8 cellular contexts compared by ENCODE assay signal in genomic region chr11:75583710-75584658, GRCh38. TPM values are rescaled to one million over a fixed set of nuclear protein-coding genes. Genes with fewer than 3 reads are reported as not detected.
DNase-seq lines count a peak whose midpoint lies in the region; ATAC-seq, FAIRE-seq and TF ChIP-seq lines count a peak whose summit lies in the region.

No MANE protein-coding gene starts in this region.

- BruUV-seq in HepG2 (replicated peaks; lab: Mats Ljungman, UMichigan): no TSS peak

- H2AFZ ChIP-seq in HepG2 (ENCODE audit: low read length): no peak overlapping the region

- FAIRE-seq in HepG2 (lab: Jason Lieb, UNC): no peak

- H3K27ac Mint-ChIP-seq in CD8-positive, alpha-beta memory T cell: peak overlapping the region in 7 of 8 donors; percentile 50 to 80 (median 66)
- peak overlapping the region; percentile 33 to 84 for H3K27ac Mint-ChIP-seq in effector memory CD8-positive, alpha-beta T cell
- H3K27ac Mint-ChIP-seq in stimulated activated naive CD8-positive, alpha-beta T cell treated with anti-CD3 and anti-CD28 coated beads, Interleukin-15, Interleukin-2, amounts not matched to agents 100 ng/mL and 50 ng/mL, for 24 hours: peak overlapping the region; percentile 31

- no peaks in the 10 kb centered on the region for H4K20me1 ChIP-seq in HepG2 (ENCODE audit: insufficient read depth, low read length)

- no peaks in the 10 kb centered on the region for H3K9me3 Mint-ChIP-seq in CD8-positive, alpha-beta memory T cell
- no peaks in the 10 kb centered on the region for H3K9me3 Mint-ChIP-seq in effector memory CD8-positive, alpha-beta T cell
- H3K9me3 Mint-ChIP-seq in stimulated activated naive CD8-positive, alpha-beta T cell treated with anti-CD3 and anti-CD28 coated beads, Interleukin-15, Interleukin-2, amounts not matched to agents 100 ng/mL and 50 ng/mL, for 24 hours: no peaks in the 10 kb centered on the region

- in situ Hi-C loops in HepG2 (cut with HindIII; ENCODE audit: extremely low pct_ligation_motif_present, low pct_unique_long_range_greater_than_20kb): no loop called here

- TF ChIP-seq CTCF in HFF-Myc (IDR thresholded peaks at IDR 0.05; ENCODE audit: low read depth, low read length, missing control alignments) (no peak), HepG2 (CRISPR knock-in tag; IDR thresholded peaks at IDR 0.05) (no peak)

- no peak overlapping the region for H3K4me2 ChIP-seq in HepG2 (ENCODE audit: low read depth, low read length)

- no peaks in the 10 kb centered on the region for H3K9me3 ChIP-seq in CD8-positive, alpha-beta memory T cell (ENCODE audit: low read length)
- no peaks in the 10 kb centered on the region for H3K9me3 ChIP-seq in SJSA1 (replicated peaks)
- no peaks in the 10 kb centered on the region for H3K9me3 ChIP-seq in HepG2 (ENCODE audit: low read length)

- CTCF ChIA-PET in CD8-positive, alpha-beta memory T cell (lab: Charles Lee): interaction anchor here (0.6 kb wide), 1 partner anchor 8 kb away, joined by 3 read pairs; no protein-coding TSS in a partner anchor
- CTCF ChIA-PET in HepG2 (lab: Yijun Ruan, JAX; ENCODE audit: low intra/inter-chr PET ratio, low total read pairs): no interaction called here

- TF ChIP-seq EP300 in HepG2 (IDR thresholded peaks at IDR 0.05; ENCODE audit: low read depth in 2 of 2, low read length in 2 of 2) (no peak), HepG2 (CRISPR knock-in tag; IDR thresholded peaks at IDR 0.05; ENCODE audit: borderline replicate concordance) (no peak)

- H3K27me3 ChIP-seq in CD8-positive, alpha-beta memory T cell (ENCODE audit: insufficient read depth, low read length, poor library complexity, severe bottlenecking): no peaks in the 10 kb centered on the region
- H3K27me3 ChIP-seq in SJSA1 (replicated peaks) (no peaks in the 10 kb centered on the region), HepG2 (ENCODE audit: control insufficient read depth in 1 of 2, insufficient read depth in 2 of 2, low read length in 2 of 2) (peaks cover 0 to 10% of the 10 kb centered on the region in 2 experiments; a peak in 3 of 5 replicates)

- TF ChIP-seq RAD21 in HepG2 (CRISPR knock-in tag; IDR thresholded peaks at IDR 0.05): no peak

- no peak overlapping the region for H3K9ac ChIP-seq in HepG2 (ENCODE audit: insufficient read depth, low read depth, low read length)

- peaks cover 0 to 5% (median 0%) of the 10 kb centered on the region in 3 donors for H3K36me3 Mint-ChIP-seq in CD8-positive, alpha-beta memory T cell
- H3K36me3 Mint-ChIP-seq in effector memory CD8-positive, alpha-beta T cell (ENCODE audit: insufficient read depth): no peaks in the 10 kb centered on the region
- no peaks in the 10 kb centered on the region for H3K36me3 Mint-ChIP-seq in stimulated activated naive CD8-positive, alpha-beta T cell treated with anti-CD3 and anti-CD28 coated beads, Interleukin-15, Interleukin-2, amounts not matched to agents 100 ng/mL and 50 ng/mL, for 24 hours (ENCODE audit: low read depth)

- no peak for DNase-seq in CD8-positive, alpha-beta memory T cell
- no peak for DNase-seq in HFF-Myc (ENCODE audit: extremely low read depth, low read depth)
- no peak for DNase-seq in SJSA1 (ENCODE audit: low read depth in 1 of 2, low spot score in 2 of 2)
- no peak for DNase-seq in effector memory CD8-positive, alpha-beta T cell
- no peak for DNase-seq in HepG2 (ENCODE audit: low spot score)

- peaks cover 8% of the 10 kb centered on the region for H3K4me1 ChIP-seq in CD8-positive, alpha-beta memory T cell (ENCODE audit: insufficient read depth, low read length)
- peaks cover 8% of the 10 kb centered on the region for H3K4me1 ChIP-seq in SJSA1 (replicated peaks)
- peaks cover 32% of the 10 kb centered on the region for H3K4me1 ChIP-seq in HepG2 (ENCODE audit: insufficient read depth, low read length)

- peak overlapping the region; percentile 47 for H3K27ac ChIP-seq in CD8-positive, alpha-beta memory T cell (ENCODE audit: low read depth, low read length)
- H3K27ac ChIP-seq in SJSA1 (peak overlapping the region; percentile 71), HepG2 (ENCODE audit: extremely low read length, insufficient read depth, low read length) (no peak overlapping the region)

- no peaks in the 10 kb centered on the region for H3K79me2 ChIP-seq in HepG2 (ENCODE audit: insufficient read depth, low read length)

- H3K4me3 Mint-ChIP-seq in CD8-positive, alpha-beta memory T cell: peak overlapping the region; percentile 58 to 90 (median 82)
- H3K4me3 Mint-ChIP-seq in effector memory CD8-positive, alpha-beta T cell: peak overlapping the region; percentile 80 to 85
- peak overlapping the region; percentile 73 for H3K4me3 Mint-ChIP-seq in stimulated activated naive CD8-positive, alpha-beta T cell treated with anti-CD3 and anti-CD28 coated beads, Interleukin-15, Interleukin-2, amounts not matched to agents 100 ng/mL and 50 ng/mL, for 24 hours

- H3K4me1 Mint-ChIP-seq in CD8-positive, alpha-beta memory T cell: peaks cover 11 to 19% (median 13%) of the 10 kb centered on the region in 3 donors
- H3K4me1 Mint-ChIP-seq in effector memory CD8-positive, alpha-beta T cell (ENCODE audit: low read depth in 2 of 2): peaks cover 13 to 15% of the 10 kb centered on the region in 2 donors
- peaks cover 20% of the 10 kb centered on the region for H3K4me1 Mint-ChIP-seq in stimulated activated naive CD8-positive, alpha-beta T cell treated with anti-CD3 and anti-CD28 coated beads, Interleukin-15, Interleukin-2, amounts not matched to agents 100 ng/mL and 50 ng/mL, for 24 hours (ENCODE audit: low read depth)

- no peak for TF ChIP-seq POLR2A in HepG2 (IDR thresholded peaks at IDR 0.05; ENCODE audit: insufficient read depth in 1 of 2, low read depth in 2 of 2, low read length in 2 of 2)

- peak overlapping the region; percentile 83 for H3K4me3 ChIP-seq in CD8-positive, alpha-beta memory T cell (ENCODE audit: low read length)
- peak overlapping the region; percentile 54 for H3K4me3 ChIP-seq in HFF-Myc (replicated peaks; ENCODE audit: low read depth, low read length)
- peak overlapping the region; percentile 67 for H3K4me3 ChIP-seq in SJSA1
- H3K4me3 ChIP-seq in HepG2 (replicated peaks in 1 of 3; ENCODE audit: insufficient read depth in 1 of 3, low read depth in 2 of 3, low read length in 3 of 3): no peak overlapping the region

- intact Hi-C loops in HepG2 (cut with micrococcal nuclease; ENCODE audit: unreplicated experiment): no loop called here

- POLR2A ChIA-PET in CD8-positive, alpha-beta memory T cell (lab: Charles Lee): no interaction called here
- POLR2A ChIA-PET in HepG2 (lab: Yijun Ruan, JAX): interaction anchor here (1.3 kb wide), 1 partner anchor 14 kb away, joined by 4 read pairs; no protein-coding TSS in a partner anchor

- no peak for ATAC-seq in effector memory CD8-positive, alpha-beta T cell (replicated peaks)
- ATAC-seq in HepG2: no peak
- no peak for ATAC-seq in GM18867 (IDR thresholded peaks at IDR 0.05; ENCODE audit: unreplicated experiment)
- no peak for ATAC-seq in HG03175 (IDR thresholded peaks at IDR 0.05; ENCODE audit: unreplicated experiment)

- WGBS in HepG2 (ENCODE audit: low lambda C conversion rate): 72% methylated on average over 31 of the region's 42 CpGs

- peaks cover 0 to 11% of the 10 kb centered on the region in 2 donors for H3K27me3 Mint-ChIP-seq in CD8-positive, alpha-beta memory T cell
- peaks cover 0 to 17% of the 10 kb centered on the region in 2 donors for H3K27me3 Mint-ChIP-seq in effector memory CD8-positive, alpha-beta T cell
- no peaks in the 10 kb centered on the region for H3K27me3 Mint-ChIP-seq in stimulated activated naive CD8-positive, alpha-beta T cell treated with anti-CD3 and anti-CD28 coated beads, Interleukin-15, Interleukin-2, amounts not matched to agents 100 ng/mL and 50 ng/mL, for 24 hours

- no peaks in the 10 kb centered on the region for H3K36me3 ChIP-seq in CD8-positive, alpha-beta memory T cell (ENCODE audit: insufficient read depth, low read length)
- H3K36me3 ChIP-seq in SJSA1 (peaks cover 3% of the 10 kb centered on the region; the same call in 1 of the 2 replicates), HepG2 (replicated peaks in 1 of 2; ENCODE audit: control insufficient read depth in 1 of 2, insufficient read depth in 2 of 2, low read length in 2 of 2) (no peaks in the 10 kb centered on the region)

RNA-seq across cellular contexts. Expression of gene SERPINH1, which starts 21.9 kb away (rescaled TPM):
- 10 to 100 TPM; 20.7 to 21.1 TPM for total RNA-seq in CD8-positive, alpha-beta memory T cell
- polyA plus RNA-seq in CD8-positive, alpha-beta memory T cell: 8.4 TPM
- total RNA-seq in SJSA1 (2014; rRNA removed; shearing (Covaris generic)): 638 and 816 TPM in 2 replicates
- total RNA-seq in HepG2 (2016; rRNA removed; fragmentation: Illumina TruSeq; extraction: Trizol): 31.3 and 83.8 TPM in 2 replicates
- total RNA-seq in HepG2 (2016; cell fraction: cytosol; rRNA removed; fragmentation: Illumina TruSeq; extraction: Trizol; ENCODE audit: low read depth): 10.9 and 11.9 TPM in 2 replicates
- total RNA-seq in HepG2 (2016; cell fraction: insoluble cytoplasmic fraction; rRNA removed; fragmentation: Illumina TruSeq; extraction: Trizol): 27.2 and 84.9 TPM in 2 replicates
- 21.3 and 21.4 TPM in 2 replicates for total RNA-seq in HepG2 (2016; cell fraction: membrane; rRNA removed; fragmentation: Illumina TruSeq; extraction: Trizol)
- 63.4 and 80.5 TPM in 2 replicates for total RNA-seq in HepG2 (2016; cell fraction: nucleus; rRNA removed; fragmentation: Illumina TruSeq; extraction: Trizol)
- polyA plus RNA-seq in HepG2 (2011; rRNA removed): 83.6 and 101 TPM in 2 replicates
- polyA plus RNA-seq in HepG2 (2011; cell fraction: cytosol; rRNA removed): 50.5 and 96.5 TPM in 2 replicates
- polyA plus RNA-seq in HepG2 (2011; cell fraction: nucleus; rRNA removed): 91.5 and 110 TPM in 2 replicates
- 46.1 and 57.3 TPM in 2 replicates for polyA plus RNA-seq in HepG2 (2012)
- 8.9 and 11.1 TPM in 2 replicates for polyA plus RNA-seq in HepG2 (2016; cell fraction: cytosol; fragmentation: Illumina TruSeq; extraction: Trizol; ENCODE audit: low read depth)
- 30.8 and 35.3 TPM in 2 replicates for polyA plus RNA-seq in HepG2 (2016; cell fraction: insoluble cytoplasmic fraction; fragmentation: Illumina TruSeq; extraction: Trizol; ENCODE audit: low read depth)
- polyA plus RNA-seq in HepG2 (2016; cell fraction: membrane; fragmentation: Illumina TruSeq; extraction: Trizol; ENCODE audit: low read depth): 15.5 and 16.1 TPM in 2 replicates
- 114 and 127 TPM in 2 replicates for polyA plus RNA-seq in HepG2 (2016; cell fraction: nucleus; fragmentation: Illumina TruSeq; extraction: Trizol; ENCODE audit: insufficient read depth, low read depth)
- 129 and 168 TPM in 2 replicates for polyA minus RNA-seq in HepG2 (2011; rRNA and poly(A)+ RNA removed; ENCODE audit: low replicate concordance)
- polyA minus RNA-seq in HepG2 (2011; cell fraction: cytosol; rRNA and poly(A)+ RNA removed): 52.3 and 73.2 TPM in 2 replicates
- polyA minus RNA-seq in HepG2 (2011; cell fraction: nucleus; rRNA and poly(A)+ RNA removed): 20.1 and 27.8 TPM in 2 replicates

RNA-seq across cellular contexts. Expression of gene GDPD5, which starts 58.2 kb away (rescaled TPM):
- total RNA-seq in CD8-positive, alpha-beta memory T cell: 1 to 10 TPM; 8.9 to 9.1 TPM
- polyA plus RNA-seq in CD8-positive, alpha-beta memory T cell: 10.4 TPM
- 2.5 and 4.9 TPM in 2 replicates for total RNA-seq in SJSA1 (2014; rRNA removed; shearing (Covaris generic))
- total RNA-seq in HepG2 (2016; rRNA removed; fragmentation: Illumina TruSeq; extraction: Trizol): 35.8 and 67.5 TPM in 2 replicates
- 24.1 and 26.9 TPM in 2 replicates for total RNA-seq in HepG2 (2016; cell fraction: cytosol; rRNA removed; fragmentation: Illumina TruSeq; extraction: Trizol; ENCODE audit: low read depth)
- 31.0 and 63.9 TPM in 2 replicates for total RNA-seq in HepG2 (2016; cell fraction: insoluble cytoplasmic fraction; rRNA removed; fragmentation: Illumina TruSeq; extraction: Trizol)
- total RNA-seq in HepG2 (2016; cell fraction: membrane; rRNA removed; fragmentation: Illumina TruSeq; extraction: Trizol): 48.4 and 52.8 TPM in 2 replicates
- total RNA-seq in HepG2 (2016; cell fraction: nucleus; rRNA removed; fragmentation: Illumina TruSeq; extraction: Trizol): 82.9 and 86.5 TPM in 2 replicates
- 55.0 and 55.2 TPM in 2 replicates for polyA plus RNA-seq in HepG2 (2011; rRNA removed)
- polyA plus RNA-seq in HepG2 (2011; cell fraction: cytosol; rRNA removed): 19.4 and 33.8 TPM in 2 replicates
- polyA plus RNA-seq in HepG2 (2011; cell fraction: nucleus; rRNA removed): 229 and 337 TPM in 2 replicates
- 36.3 and 37.7 TPM in 2 replicates for polyA plus RNA-seq in HepG2 (2012)
- 14.1 and 14.2 TPM in 2 replicates for polyA plus RNA-seq in HepG2 (2016; cell fraction: cytosol; fragmentation: Illumina TruSeq; extraction: Trizol; ENCODE audit: low read depth)
- 33.8 and 39.1 TPM in 2 replicates for polyA plus RNA-seq in HepG2 (2016; cell fraction: insoluble cytoplasmic fraction; fragmentation: Illumina TruSeq; extraction: Trizol; ENCODE audit: low read depth)
- 33.4 and 35.7 TPM in 2 replicates for polyA plus RNA-seq in HepG2 (2016; cell fraction: membrane; fragmentation: Illumina TruSeq; extraction: Trizol; ENCODE audit: low read depth)
- polyA plus RNA-seq in HepG2 (2016; cell fraction: nucleus; fragmentation: Illumina TruSeq; extraction: Trizol; ENCODE audit: insufficient read depth, low read depth): 217 and 242 TPM in 2 replicates
- 39.6 and 88.9 TPM in 2 replicates for polyA minus RNA-seq in HepG2 (2011; rRNA and poly(A)+ RNA removed; ENCODE audit: low replicate concordance)
- 23.0 and 24.3 TPM in 2 replicates for polyA minus RNA-seq in HepG2 (2011; cell fraction: cytosol; rRNA and poly(A)+ RNA removed)
- polyA minus RNA-seq in HepG2 (2011; cell fraction: nucleus; rRNA and poly(A)+ RNA removed): 51.5 and 67.3 TPM in 2 replicates

Comparison
In these comparisons a context has a peak if more than half of its experiments do, and no peak if none do; other contexts are left out.
1. H3K4me3 ChIP-seq: peak in CD8-positive, alpha-beta memory T cell (single experiment), HFF-Myc (single experiment) and SJSA1 (single experiment); none in HepG2 (0 of 3).
2. Peak in every context shown above with its lines, with median percentiles within 50 percentile points of each other: H3K27ac Mint-ChIP-seq and H3K4me3 Mint-ChIP-seq.